In genomic region chr14:49852351-49853157, GRCh38 we compare ENCODE assay signal across 8 cellular contexts. TPM values are rescaled to one million over a fixed set of nuclear protein-coding genes. Genes with fewer than 3 reads are reported as not detected.
A peak's percentile ranks its signal among the peaks of the same experiment; 100 is the strongest.
DNase-seq lines count a peak whose midpoint lies in the region; ATAC-seq and TF ChIP-seq lines count a peak whose summit lies in the region.

TSS of gene NEMF (minus strand) at chr14:49852788. CDS start at chr14:49852753, 35 bp downstream.

- POLR2A ChIA-PET in PC-9 (lab: Charles Lee; ENCODE audit: unreplicated experiment) = interaction anchor here (0.6 to 0.7 kb wide), 4 partner anchors 16 to 460 kb away, joined by 3 to 9 read pairs (median 6); partner anchors contain the start of genes DMAC2L and LRR1

- DNase-seq in DMS53 treated with DMSO at 0.1 percent for 48 hours (lab: John Stamatoyannopoulos, UW; ENCODE audit: unreplicated experiment) (peak; percentile 70), PC-9 (peak; percentile 58 to 85), esophagus squamous epithelium (lab: John Stamatoyannopoulos, UW) (peak; percentile 22), naive B cell (peak; percentile 85)
- peak; percentile 88 for DNase-seq in activated T-cell treated with anti-CD3 and anti-CD28 coated beads, Interleukin-2, amount 50 U/mL, for 48 hours
- DNase-seq in stimulated activated naive B cell treated with anti-CD40 and anti-IgM and Interleukin-4, amounts not matched to agents 10 μg/mL and 1 μg/mL and 100 μg/mL, for 72 hours = peak; percentile 84

- no peak; the same call in 1 of the 2 replicates for TF ChIP-seq RAD21 in Ishikawa (IDR thresholded peaks at IDR 0.05; ENCODE audit: low read depth)

- peak within 1 kb of the TSS; percentile 90 for H2AFZ ChIP-seq in PC-9

- H3K9me3 ChIP-seq in PC-9 (ENCODE audit: insufficient read depth, low read depth) (no peaks in the 10 kb centered on the region), esophagus squamous epithelium (no peaks in the 10 kb centered on the region)

- H3K27me3 ChIP-seq in PC-9 (ENCODE audit: insufficient read depth, low read depth) = no peaks in the 10 kb centered on the region
- no peaks in the 10 kb centered on the region for H3K27me3 ChIP-seq in esophagus squamous epithelium

- TF ChIP-seq EP300 in Ishikawa (IDR thresholded peaks at IDR 0.05; ENCODE audit: borderline replicate concordance) = 0 out of 2 replicates have a peak, but pooled peaks have one; percentile 15

- H3F3A ChIP-seq in PC-9 (ENCODE audit: insufficient read depth, low read depth) = peaks cover 22% of the 10 kb centered on the region; the same call in 1 of the 2 replicates

- peak within 1 kb of the TSS; percentile 84 for H3K4me3 ChIP-seq in PC-9
- H3K4me3 ChIP-seq in esophagus squamous epithelium = peak within 1 kb of the TSS; percentile 54 to 90 (median 82)

- H3K4me3 Mint-ChIP-seq in naive B cell = peak within 1 kb of the TSS; percentile 96 to 100 (median 98)
- H3K4me3 Mint-ChIP-seq in stimulated activated naive B cell treated with anti-CD40 and anti-IgM and Interleukin-4, amounts not matched to agents 10 μg/mL and 1 μg/mL and 100 μg/mL, for 72 hours = peak within 1 kb of the TSS; percentile 98 to 99

- ATAC-seq in GM21576 (IDR thresholded peaks at IDR 0.05; ENCODE audit: unreplicated experiment) (peak; percentile 70), naive B cell (ENCODE audit: low read depth in 2 of 2) (peak; percentile 82 to 84)
- peak; percentile 86 to 87 for ATAC-seq in stimulated activated naive B cell treated with anti-CD40 and anti-IgM and Interleukin-4, amounts not matched to agents 10 μg/mL and 1 μg/mL and 100 μg/mL, for 72 hours (replicated peaks)

- TF ChIP-seq CTCF in PC-9 (conservative IDR thresholded peaks at IDR 0.05) (peak; percentile 89), esophagus squamous epithelium (IDR thresholded peaks at IDR 0.05) (peak; percentile 71 to 89 (median 84))

- H3K9me2 ChIP-seq in PC-9 (ENCODE audit: insufficient read depth) = no peaks in the 10 kb centered on the region

- H3K36me3 Mint-ChIP-seq in naive B cell = peaks cover 6 to 11% of the 10 kb centered on the region in 2 donors
- H3K36me3 Mint-ChIP-seq in stimulated activated naive B cell treated with anti-CD40 and anti-IgM and Interleukin-4, amounts not matched to agents 10 μg/mL and 1 μg/mL and 100 μg/mL, for 72 hours = peaks cover 0 to 16% of the 10 kb centered on the region in 2 donors

- H3K36me3 ChIP-seq in PC-9 (ENCODE audit: low read depth) = peaks cover 25% of the 10 kb centered on the region
- peaks cover 0 to 33% (median 5%) of the 10 kb centered on the region in 3 donors for H3K36me3 ChIP-seq in esophagus squamous epithelium

- peaks cover 51% of the 10 kb centered on the region for H3K79me2 ChIP-seq in PC-9 (ENCODE audit: low read depth)

- H3K9me3 Mint-ChIP-seq in naive B cell = peaks cover 0 to 1% (median 0%) of the 10 kb centered on the region in 7 donors
- peaks cover 0 to under 1% of the 10 kb centered on the region in 2 donors for H3K9me3 Mint-ChIP-seq in stimulated activated naive B cell treated with anti-CD40 and anti-IgM and Interleukin-4, amounts not matched to agents 10 μg/mL and 1 μg/mL and 100 μg/mL, for 72 hours

- peak within 1 kb of the TSS; percentile 93 to 99 (median 97) for H3K27ac Mint-ChIP-seq in naive B cell
- peak within 1 kb of the TSS; percentile 99 for H3K27ac Mint-ChIP-seq in stimulated activated naive B cell treated with anti-CD40 and anti-IgM and Interleukin-4, amounts not matched to agents 10 μg/mL and 1 μg/mL and 100 μg/mL, for 72 hours

- CTCF ChIA-PET in PC-9 (lab: Charles Lee) = interaction anchor here (0.6 to 2.6 kb wide), 9 partner anchors 10 to 304 kb away, joined by 3 to 21 read pairs (median 4); partner anchors contain the start of gene VCPKMT

- H3K27me3 Mint-ChIP-seq in naive B cell = no peaks in the 10 kb centered on the region
- no peaks in the 10 kb centered on the region for H3K27me3 Mint-ChIP-seq in stimulated activated naive B cell treated with anti-CD40 and anti-IgM and Interleukin-4, amounts not matched to agents 10 μg/mL and 1 μg/mL and 100 μg/mL, for 72 hours

- no TSS peak for BruUV-seq in PC-9 (replicated peaks; lab: Mats Ljungman, UMichigan)

- H3K27ac ChIP-seq in PC-9 (peak within 1 kb of the TSS; percentile 53), esophagus squamous epithelium (peak within 1 kb of the TSS; percentile 89 to 97 (median 93))

- H3K4me1 Mint-ChIP-seq in naive B cell = peaks cover 23 to 57% (median 31%) of the 10 kb centered on the region in 3 donors
- peaks cover 19 to 39% of the 10 kb centered on the region in 2 donors for H3K4me1 Mint-ChIP-seq in stimulated activated naive B cell treated with anti-CD40 and anti-IgM and Interleukin-4, amounts not matched to agents 10 μg/mL and 1 μg/mL and 100 μg/mL, for 72 hours

- 2% methylated on average over 19 to 37 of the region's 49 CpGs for whole genome bisulfite sequencing in esophagus squamous epithelium, 2 donors

- peaks cover 32% of the 10 kb centered on the region for H3K4me1 ChIP-seq in PC-9 (replicated peaks; ENCODE audit: insufficient read depth)
- H3K4me1 ChIP-seq in esophagus squamous epithelium = peaks cover 10 to 44% (median 23%) of the 10 kb centered on the region in 3 donors

- intact Hi-C loops in PC-9 (cut with micrococcal nuclease; ENCODE audit: unreplicated experiment) = loop anchor here (1.0 to 5.0 kb wide), 4 partner anchors 210 to 460 kb away; partner anchors contain the start of genes DMAC2L and L2HGDH
- intact Hi-C loops in esophagus squamous epithelium (cut with DNase I) = no loop called here

- H3K4me2 ChIP-seq in PC-9 = peak within 1 kb of the TSS; percentile 87

- peak in 3 of 4 donors; percentile 27 to 81 (median 78) for TF ChIP-seq POLR2A in esophagus squamous epithelium (IDR thresholded peaks at IDR 0.05)

- no peaks in the 10 kb centered on the region for H4K20me1 ChIP-seq in PC-9 (ENCODE audit: insufficient read depth)

TF ChIP-seq in Ishikawa, 13 proteins besides CTCF, POLR2A, EP300 and RAD21:
- peak; percentile 88 for TF ChIP-seq ZBTB7A (IDR thresholded peaks at IDR 0.05; ENCODE audit: low read depth)
- TF ChIP-seq TEAD4 (IDR thresholded peaks at IDR 0.05) = 0 out of 2 replicates have a peak, but pooled peaks have one; percentile 16
- TF ChIP-seq REST (IDR thresholded peaks at IDR 0.05; ENCODE audit: low read depth) = no peak
- no peak for TF ChIP-seq NFIC (IDR thresholded peaks at IDR 0.05)
- 0 out of 2 replicates have a peak, but pooled peaks have one; percentile 22 for TF ChIP-seq FOXM1 (IDR thresholded peaks at IDR 0.05; ENCODE audit: borderline replicate concordance, low read depth)
- TF ChIP-seq USF1 (IDR thresholded peaks at IDR 0.05) = no peak
- TF ChIP-seq TCF12 (IDR thresholded peaks at IDR 0.05; ENCODE audit: low read depth) = peak; percentile 33; the same call in 1 of the 2 replicates
- TF ChIP-seq TAF1 (IDR thresholded peaks at IDR 0.05; ENCODE audit: low read depth) = peak; percentile 79
- TF ChIP-seq MAX (IDR thresholded peaks at IDR 0.05) = peak; percentile 92
- no peak for TF ChIP-seq CEBPB (IDR thresholded peaks at IDR 0.05)
- no peak for TF ChIP-seq EGR1 (IDR thresholded peaks at IDR 0.05)
- peak; percentile 71; the same call in 1 of the 2 replicates for TF ChIP-seq YY1 (IDR thresholded peaks at IDR 0.05; ENCODE audit: low read depth)
- 0 out of 2 replicates have a peak, but pooled peaks have one; percentile 12 for TF ChIP-seq CREB1 (IDR thresholded peaks at IDR 0.05; ENCODE audit: low read depth)

RNA-seq across cellular contexts. Expression of gene NEMF, which starts in this region (rescaled TPM):
- total RNA-seq in PC-9 (2021) = 49.7 and 67.6 TPM in 2 replicates
- total RNA-seq in esophagus squamous epithelium = 10 to 100 TPM; 36.4 to 89.8 (median 59.9) TPM
- polyA plus RNA-seq in naive B cell (ENCODE audit: low read depth in 6 of 6) = 10 to 100 TPM; 42.8 to 80.8 (median 50.0) TPM

Comparison
In these comparisons a context has a peak if more than half of its experiments do, and no peak if none do; other contexts are left out.
1. Peak in every context shown above with its lines: DNase-seq, ATAC-seq, H3K4me3 ChIP-seq and H3K27ac ChIP-seq.
2. DNase-seq: peak in every context shown above with its lines; median percentile 88 in activated T-cell treated with anti-CD3 and anti-CD28 coated beads, Interleukin-2, amount 50 U/mL, for 48 hours; 85 in naive B cell; 84 in stimulated activated naive B cell treated with anti-CD40 and anti-IgM and Interleukin-4, amounts not matched to agents 10 μg/mL and 1 μg/mL and 100 μg/mL, for 72 hours; 72 in PC-9; 70 in DMS53 treated with DMSO at 0.1 percent for 48 hours; 22 in esophagus squamous epithelium.